In the genomic region with DNA sequence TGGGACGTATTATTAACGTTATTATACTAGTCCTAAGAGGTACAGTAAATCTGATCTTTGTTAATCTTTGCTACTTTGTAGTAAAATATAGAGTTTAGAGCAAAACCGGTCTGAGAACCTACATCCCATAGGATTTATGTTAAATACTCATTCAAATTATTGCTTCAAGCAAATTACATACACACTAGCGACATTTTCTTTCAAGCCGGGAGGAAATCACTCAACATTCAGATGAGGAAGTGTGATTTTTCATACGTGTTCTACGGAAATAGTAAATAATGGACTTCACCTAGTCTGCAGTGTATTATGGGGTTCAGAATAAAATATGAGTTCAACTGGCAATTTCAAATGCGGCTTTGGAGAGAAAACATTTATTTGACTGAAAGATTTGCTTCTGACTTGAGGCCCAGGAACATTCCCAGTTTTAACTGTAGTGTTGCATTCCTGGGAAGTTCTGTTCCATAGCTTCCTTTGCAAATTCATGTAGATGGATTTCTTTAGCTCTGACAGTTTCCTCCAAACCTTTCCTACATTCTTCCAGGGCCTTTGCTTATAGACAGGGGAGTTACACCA, we compare ENCODE assay signal across 20 cellular contexts. TPM values are rescaled to one million over a fixed set of nuclear protein-coding genes. Genes with fewer than 3 reads are reported as not detected.
"Had no signal": no experiment of that assay in that cellular context is flagged by ENCODE, and none has a peak within 500 bp of the region (broad histone marks: within the 10 kb centered on the region; RNA-seq: fewer than 3 reads in every experiment).

No MANE protein-coding gene starts in this region.

- H3K27ac ChIP-seq: VCaP had no signal

- FAIRE-seq: islet of Langerhans had no signal

- ATAC-seq: left colon; right lobe of liver; stimulated activated memory B cell treated with anti-CD40 and anti-IgM and Interleukin-4, amounts not matched to agents 10 μg/mL and 1 μg/mL and 100 μg/mL, for 72 hours; T-helper 17 cell had no signal

- H3K36me3 ChIP-seq: ascending aorta, right lobe of liver had no signal

- H3K9me3 ChIP-seq: ascending aorta, right lobe of liver had no signal

- DNase-seq: activated CD4-positive, alpha-beta T cell treated with anti-CD3 and anti-CD28 coated beads, Interleukin-2, amount 50 U/mL, for 1 hour; activated CD4-positive, CD25-positive, alpha-beta regulatory T cell treated with anti-CD3 and anti-CD28 coated beads, Interleukin-2, amount 50 U/mL, for 72 hours; activated CD8-positive, alpha-beta memory T cell treated with anti-CD3 and anti-CD28 coated beads for 24 hours; activated CD8-positive, alpha-beta memory T cell treated with anti-CD3 and anti-CD28 coated beads, Interleukin-2, amount 50 U/mL, for 48 hours; activated effector memory CD4-positive, alpha-beta T cell treated with anti-CD3 and anti-CD28 coated beads, Interleukin-2, amount 50 U/mL, for 16 hours; activated T-cell treated with anti-CD3 and anti-CD28 coated beads, Interleukin-2, amount 50 U/mL, for 48 hours; cerebellar nuclear complex; cortex of kidney; hippocampal formation; left colon; naive B cell; right lobe of liver; stimulated activated CD4-positive, alpha-beta T cell treated with anti-CD3 and anti-CD28 coated beads, Interleukin-4, amount 100 ng/mL, for 4 hours; T-helper 17 cell had no signal

- H3K4me3 ChIP-seq: right lobe of liver had no signal

- H3K27me3 ChIP-seq: ascending aorta had no signal

RNA-seq across cellular contexts. Expression of a gene that starts 5.2 kb away (rescaled TPM):
- total RNA-seq: lung microvascular endothelial cell, neural crest cell, T-helper 17 cell had no signal
